ENCODE assay signal across 21 cellular contexts in the genomic region with DNA sequence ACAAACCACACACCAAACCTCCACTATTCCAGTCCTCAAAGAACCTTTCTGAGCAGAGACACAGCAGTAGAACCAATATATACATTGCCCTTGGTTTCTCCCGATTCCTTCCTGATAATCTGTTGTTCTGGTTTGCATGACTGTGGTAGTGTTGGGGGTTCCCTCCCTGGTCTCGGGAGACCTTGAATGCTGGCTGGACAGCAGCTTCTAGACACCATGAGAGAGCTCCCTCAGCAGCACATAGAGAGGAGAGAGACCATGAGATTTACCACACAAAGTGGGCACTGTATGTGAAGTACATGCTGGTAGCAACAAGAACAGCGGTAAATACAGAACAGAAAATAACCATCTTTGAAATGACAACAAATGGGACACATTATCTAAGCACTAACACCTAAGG. TPM values are rescaled to one million over a fixed set of nuclear protein-coding genes. Genes with fewer than 3 reads are reported as not detected.
DNase-seq lines count a peak whose midpoint lies in the region; ATAC-seq, FAIRE-seq and TF ChIP-seq lines count a peak whose summit lies in the region.
"Had no signal": no experiment of that assay in that cellular context is flagged by ENCODE, and none has a peak within 500 bp of the region (broad histone marks: within the 10 kb centered on the region; RNA-seq: fewer than 3 reads in every experiment).

No MANE protein-coding gene starts in this region.

- FAIRE-seq in HepG2 (lab: Jason Lieb, UNC), result no peak
- FAIRE-seq: G401.6 had no signal

- DNase-seq in HepG2 (ENCODE audit: low spot score) (no peak), right lobe of liver (no peak), endodermal cell (no peak), putamen (ENCODE audit: low spot score) (no peak)
- DNase-seq in stimulated activated naive CD8-positive, alpha-beta T cell treated with anti-CD3 and anti-CD28 coated beads, Interleukin-15, Interleukin-2, amounts not matched to agents 100 U/mL and 50 U/mL, for 24 hours, result no peak
- no peak for DNase-seq in stimulated activated naive CD4-positive, alpha-beta T cell (lab: John Stamatoyannopoulos, UW)
- DNase-seq: 8988T; CD8-positive, alpha-beta memory T cell; DND-41; NCI-H1048; NCI-H146; NCI-H2081 treated with DMSO at 0.1 percent for 48 hours; NCI-H510A treated with DMSO at 0.1 percent for 48 hours had no signal

- CTCF ChIA-PET in HepG2 (lab: Yijun Ruan, JAX; ENCODE audit: low intra/inter-chr PET ratio, low total read pairs), result no interaction called here

- no peak overlapping the region for H3K4me3 ChIP-seq in HepG2 (replicated peaks in 1 of 3; ENCODE audit: insufficient read depth in 1 of 3, low read depth in 2 of 3, low read length in 3 of 3)
- H3K4me3 ChIP-seq in right lobe of liver, result no peak overlapping the region
- H3K4me3 ChIP-seq in endodermal cell (ENCODE audit: low read length), result no peak overlapping the region
- H3K4me3 ChIP-seq: BLaER1 treated with 17β-estradiol and CSF1 and Interleukin-3, amounts not matched to agents 10 nM and 100 nM had no signal

- H3K27me3 Mint-ChIP-seq in endodermal cell (ENCODE audit: insufficient read depth), result peaks cover 5% of the 10 kb centered on the region
- H3K27me3 Mint-ChIP-seq in nephron (ENCODE audit: low read depth), result no peaks in the 10 kb centered on the region

- no peaks in the 10 kb centered on the region for H4K20me1 ChIP-seq in HepG2 (ENCODE audit: insufficient read depth, low read length)

- H3K4me1 Mint-ChIP-seq in endodermal cell, result peaks cover 67% of the 10 kb centered on the region
- peaks cover 45% of the 10 kb centered on the region for H3K4me1 Mint-ChIP-seq in nephron

- H3K27me3 ChIP-seq in HepG2 (ENCODE audit: control insufficient read depth in 1 of 2, insufficient read depth in 2 of 2, low read length in 2 of 2) (no peaks in the 10 kb centered on the region), right lobe of liver (no peaks in the 10 kb centered on the region), endodermal cell (ENCODE audit: control insufficient read depth, insufficient read depth, low read length, poor library complexity, severe bottlenecking) (peaks cover 7% of the 10 kb centered on the region)
- H3K27me3 ChIP-seq: BLaER1 treated with 17β-estradiol and CSF1 and Interleukin-3, amounts not matched to agents 10 nM and 100 nM had no signal

- no peak for TF ChIP-seq EP300 in HepG2 (IDR thresholded peaks at IDR 0.05; ENCODE audit: low read depth in 2 of 2, low read length in 2 of 2)
- TF ChIP-seq EP300 in HepG2 (CRISPR knock-in tag; IDR thresholded peaks at IDR 0.05; ENCODE audit: borderline replicate concordance), result no peak

- no peaks in the 10 kb centered on the region for H3K36me3 ChIP-seq in HepG2 (replicated peaks in 1 of 2; ENCODE audit: control insufficient read depth in 1 of 2, insufficient read depth in 2 of 2, low read length in 2 of 2)
- no peaks in the 10 kb centered on the region for H3K36me3 ChIP-seq in right lobe of liver
- H3K36me3 ChIP-seq in endodermal cell (ENCODE audit: control insufficient read depth, insufficient read depth, low read length), result no peaks in the 10 kb centered on the region
- H3K36me3 ChIP-seq: BLaER1 treated with 17β-estradiol and CSF1 and Interleukin-3, amounts not matched to agents 10 nM and 100 nM had no signal

- H3K9ac ChIP-seq in HepG2 (ENCODE audit: insufficient read depth, low read depth, low read length), result no peak overlapping the region
- H3K9ac ChIP-seq in endodermal cell (ENCODE audit: extremely low read depth, low read length, poor library complexity, severe bottlenecking), result no peak overlapping the region
- H3K9ac ChIP-seq: BLaER1 treated with 17β-estradiol and CSF1 and Interleukin-3, amounts not matched to agents 10 nM and 100 nM; KMS-11 had no signal

- H3K4me1 ChIP-seq in HepG2 (ENCODE audit: insufficient read depth, low read length) (peaks cover 80% of the 10 kb centered on the region), right lobe of liver (peaks cover 0 to 42% (median 15%) of the 10 kb centered on the region in 4 donors), endodermal cell (ENCODE audit: control insufficient read depth, insufficient read depth, low read length) (peaks cover 14% of the 10 kb centered on the region)

- TF ChIP-seq POLR2A in HepG2 (IDR thresholded peaks at IDR 0.05; ENCODE audit: insufficient read depth in 1 of 2, low read depth in 2 of 2, low read length in 2 of 2) (no peak), right lobe of liver (IDR thresholded peaks at IDR 0.05) (no peak)

- peak overlapping the region; percentile 19 for H3K27ac ChIP-seq in HepG2 (ENCODE audit: extremely low read length, insufficient read depth, low read length)
- no peak overlapping the region for H3K27ac ChIP-seq in right lobe of liver
- H3K27ac ChIP-seq in endodermal cell (ENCODE audit: low read depth, low read length), result no peak overlapping the region
- H3K27ac ChIP-seq: BLaER1 treated with 17β-estradiol and CSF1 and Interleukin-3, amounts not matched to agents 10 nM and 100 nM; KMS-11 had no signal

- H3K9me3 ChIP-seq in HepG2 (ENCODE audit: low read length), result no peaks in the 10 kb centered on the region
- no peaks in the 10 kb centered on the region for H3K9me3 ChIP-seq in right lobe of liver
- no peaks in the 10 kb centered on the region for H3K9me3 ChIP-seq in endodermal cell (ENCODE audit: control insufficient read depth, low read length)
- H3K9me3 ChIP-seq: BLaER1 treated with 17β-estradiol and CSF1 and Interleukin-3, amounts not matched to agents 10 nM and 100 nM had no signal

- BruUV-seq in HepG2 (replicated peaks; lab: Mats Ljungman, UMichigan), result no TSS peak

- H3K27ac Mint-ChIP-seq in endodermal cell (peak overlapping the region; percentile 84), nephron (peak overlapping the region in 2 of 3 experiments; percentile 4 to 5)
- H3K27ac Mint-ChIP-seq: CD8-positive, alpha-beta memory T cell had no signal

- no peak overlapping the region for H2AFZ ChIP-seq in HepG2 (ENCODE audit: low read length)

- in situ Hi-C loops in HepG2 (cut with HindIII; ENCODE audit: extremely low pct_ligation_motif_present, low pct_unique_long_range_greater_than_20kb), result no loop called here

- no peaks in the 10 kb centered on the region for H3K79me2 ChIP-seq in HepG2 (ENCODE audit: insufficient read depth, low read length)

- intact Hi-C loops in HepG2 (cut with micrococcal nuclease; ENCODE audit: unreplicated experiment), result loop anchor here (10.0 kb wide), 1 partner anchor 433 kb away; no protein-coding TSS in a partner anchor
- intact Hi-C loops in right lobe of liver (cut with DNase I), result loop anchor here in 1 of 2 donors (10.0 kb wide), 1 partner anchor 533 kb away; the partner anchor contains the start of gene CSTF3

- TF ChIP-seq CTCF in HepG2 (CRISPR knock-in tag; IDR thresholded peaks at IDR 0.05) (no peak), right lobe of liver (IDR thresholded peaks at IDR 0.05) (no peak), endodermal cell (conservative IDR thresholded peaks at IDR 0.05) (no peak), nephron (IDR thresholded peaks at IDR 0.05; ENCODE audit: unreplicated experiment in 3 of 3) (no peak)

- POLR2A ChIA-PET in HepG2 (lab: Yijun Ruan, JAX), result interaction anchor here (1.1 kb wide), 1 partner anchor 38 kb away, joined by 3 read pairs; the partner anchor contains the start of gene CD59

- WGBS in HepG2 (ENCODE audit: low lambda C conversion rate), result 90% methylated on average over 3 of the region's 3 CpGs
- 78% methylated on average over 2 of the region's 3 CpGs for WGBS in right lobe of liver (ENCODE audit: insufficient coverage, low coverage, low lambda C conversion rate, missing lambda C conversion rate)
- WGBS in endodermal cell (ENCODE audit: insufficient coverage in 1 of 2, insufficient read length in 1 of 2), 2 experiments, result 79% methylated on average over 3 of the region's 3 CpGs; no CpG with 5 or more reads in 1 of the 2 experiments

- no peak overlapping the region for H3K4me2 ChIP-seq in HepG2 (ENCODE audit: low read depth, low read length)
- H3K4me2 ChIP-seq: KMS-11 had no signal

- ATAC-seq in HepG2 (no peak), right lobe of liver (no peak), HG03097 (IDR thresholded peaks at IDR 0.05; ENCODE audit: low FRiP score, unreplicated experiment) (no peak)
- no peak for ATAC-seq in stimulated activated naive CD8-positive, alpha-beta T cell treated with anti-CD3 and anti-CD28 coated beads, Interleukin-15, Interleukin-2, amounts not matched to agents 100 U/mL and 50 U/mL, for 24 hours
- ATAC-seq: HCT116, Right ventricle myocardium inferior had no signal

- no peak overlapping the region for H3K4me3 Mint-ChIP-seq in endodermal cell
- no peak overlapping the region for H3K4me3 Mint-ChIP-seq in nephron

- TF ChIP-seq RAD21 in HepG2 (CRISPR knock-in tag; IDR thresholded peaks at IDR 0.05), result no peak

- H3K36me3 Mint-ChIP-seq in endodermal cell (ENCODE audit: low read depth) (no peaks in the 10 kb centered on the region), nephron (ENCODE audit: low read depth) (no peaks in the 10 kb centered on the region)
- H3K36me3 Mint-ChIP-seq: CD8-positive, alpha-beta memory T cell had no signal

- H3K9me3 Mint-ChIP-seq in endodermal cell (no peaks in the 10 kb centered on the region), nephron (no peaks in the 10 kb centered on the region)
- H3K9me3 Mint-ChIP-seq: CD8-positive, alpha-beta memory T cell had no signal

RNA-seq across cellular contexts. Expression of gene C11orf91, which starts 2.6 kb away (rescaled TPM):
- total RNA-seq in HepG2 (2016; rRNA removed; fragmentation: Illumina TruSeq; extraction: Trizol) (0.35 TPM in 1 of 2 replicates, not detected in the other), right lobe of liver (not detected), endodermal cell (1 to 10 TPM in 1 of 2 donors, not detected in 1; 1.0 TPM)
- total RNA-seq in HepG2 (2016; cell fraction: cytosol; rRNA removed; fragmentation: Illumina TruSeq; extraction: Trizol; ENCODE audit: low read depth), result 0.71 TPM in 1 of 2 replicates, not detected in the other
- not detected in 2 replicates for total RNA-seq in HepG2 (2016; cell fraction: insoluble cytoplasmic fraction; rRNA removed; fragmentation: Illumina TruSeq; extraction: Trizol)
- 0.31 and 0.48 TPM in 2 replicates for total RNA-seq in HepG2 (2016; cell fraction: membrane; rRNA removed; fragmentation: Illumina TruSeq; extraction: Trizol)
- total RNA-seq in HepG2 (2016; cell fraction: nucleus; rRNA removed; fragmentation: Illumina TruSeq; extraction: Trizol), result not detected in 2 replicates
- polyA plus RNA-seq in HepG2 (2011; rRNA removed), result not detected in 2 replicates
- polyA plus RNA-seq in HepG2 (2011; cell fraction: cytosol; rRNA removed), result not detected in 2 replicates
- 0.19 TPM in 1 of 2 replicates, not detected in the other for polyA plus RNA-seq in HepG2 (2011; cell fraction: nucleus; rRNA removed)
- polyA plus RNA-seq in HepG2 (2012), result 0.24 TPM in 1 of 2 replicates, not detected in the other
- polyA plus RNA-seq in HepG2 (2016; cell fraction: cytosol; fragmentation: Illumina TruSeq; extraction: Trizol; ENCODE audit: low read depth), result 0.69 and 0.77 TPM in 2 replicates
- not detected in 2 replicates for polyA plus RNA-seq in HepG2 (2016; cell fraction: insoluble cytoplasmic fraction; fragmentation: Illumina TruSeq; extraction: Trizol; ENCODE audit: low read depth)
- 0.62 and 1.2 TPM in 2 replicates for polyA plus RNA-seq in HepG2 (2016; cell fraction: membrane; fragmentation: Illumina TruSeq; extraction: Trizol; ENCODE audit: low read depth)
- not detected in 2 replicates for polyA plus RNA-seq in HepG2 (2016; cell fraction: nucleus; fragmentation: Illumina TruSeq; extraction: Trizol; ENCODE audit: insufficient read depth, low read depth)
- not detected in 2 replicates for polyA minus RNA-seq in HepG2 (2011; rRNA and poly(A)+ RNA removed; ENCODE audit: low replicate concordance)
- polyA minus RNA-seq in HepG2 (2011; cell fraction: cytosol; rRNA and poly(A)+ RNA removed), result not detected in 2 replicates
- polyA minus RNA-seq in HepG2 (2011; cell fraction: nucleus; rRNA and poly(A)+ RNA removed), result 1.3 TPM in 1 of 2 replicates, not detected in the other
- polyA plus RNA-seq in endodermal cell (2013, experiment 1 of 2), result 0.89 TPM
- polyA plus RNA-seq in endodermal cell (2013, experiment 2 of 2), result 1.1 TPM
- total RNA-seq: CD8-positive, alpha-beta memory T cell; M059J; Right ventricle myocardium inferior had no signal
- polyA plus RNA-seq: CD8-positive, alpha-beta memory T cell had no signal

RNA-seq across cellular contexts. Expression of gene CD59, which starts 38.2 kb away (rescaled TPM):
- total RNA-seq in HepG2 (2016; rRNA removed; fragmentation: Illumina TruSeq; extraction: Trizol) (184 and 289 TPM in 2 replicates), right lobe of liver (100 to 1,000 TPM; 145 to 314 (median 197) TPM), endodermal cell (100 to 1,000 TPM; 111 to 142 TPM)
- 17.9 and 18.3 TPM in 2 replicates for total RNA-seq in HepG2 (2016; cell fraction: cytosol; rRNA removed; fragmentation: Illumina TruSeq; extraction: Trizol; ENCODE audit: low read depth)
- total RNA-seq in HepG2 (2016; cell fraction: insoluble cytoplasmic fraction; rRNA removed; fragmentation: Illumina TruSeq; extraction: Trizol), result 187 and 287 TPM in 2 replicates
- 57.6 and 59.8 TPM in 2 replicates for total RNA-seq in HepG2 (2016; cell fraction: membrane; rRNA removed; fragmentation: Illumina TruSeq; extraction: Trizol)
- 207 and 235 TPM in 2 replicates for total RNA-seq in HepG2 (2016; cell fraction: nucleus; rRNA removed; fragmentation: Illumina TruSeq; extraction: Trizol)
- polyA plus RNA-seq in HepG2 (2011; rRNA removed), result 127 and 132 TPM in 2 replicates
- 79.2 and 136 TPM in 2 replicates for polyA plus RNA-seq in HepG2 (2011; cell fraction: cytosol; rRNA removed)
- polyA plus RNA-seq in HepG2 (2011; cell fraction: nucleus; rRNA removed), result 35.8 and 50.3 TPM in 2 replicates
- polyA plus RNA-seq in HepG2 (2012), result 99.3 and 122 TPM in 2 replicates
- 34.0 and 44.2 TPM in 2 replicates for polyA plus RNA-seq in HepG2 (2016; cell fraction: cytosol; fragmentation: Illumina TruSeq; extraction: Trizol; ENCODE audit: low read depth)
- 136 and 153 TPM in 2 replicates for polyA plus RNA-seq in HepG2 (2016; cell fraction: insoluble cytoplasmic fraction; fragmentation: Illumina TruSeq; extraction: Trizol; ENCODE audit: low read depth)
- 35.5 and 37.5 TPM in 2 replicates for polyA plus RNA-seq in HepG2 (2016; cell fraction: membrane; fragmentation: Illumina TruSeq; extraction: Trizol; ENCODE audit: low read depth)
- 257 and 263 TPM in 2 replicates for polyA plus RNA-seq in HepG2 (2016; cell fraction: nucleus; fragmentation: Illumina TruSeq; extraction: Trizol; ENCODE audit: insufficient read depth, low read depth)
- 118 and 499 TPM in 2 replicates for polyA minus RNA-seq in HepG2 (2011; rRNA and poly(A)+ RNA removed; ENCODE audit: low replicate concordance)
- 42.6 and 62.0 TPM in 2 replicates for polyA minus RNA-seq in HepG2 (2011; cell fraction: cytosol; rRNA and poly(A)+ RNA removed)
- 31.4 and 43.6 TPM in 2 replicates for polyA minus RNA-seq in HepG2 (2011; cell fraction: nucleus; rRNA and poly(A)+ RNA removed)
- polyA plus RNA-seq in endodermal cell (2013, experiment 1 of 2), result 89.8 TPM
- 75.8 TPM for polyA plus RNA-seq in endodermal cell (2013, experiment 2 of 2)
